In genomic region chr4:5433196-5433595, GRCh38 we compare ENCODE assay signal across 24 cellular contexts.
A peak's percentile ranks its signal among the peaks of the same experiment; 100 is the strongest.
DNase-seq lines count a peak whose midpoint lies in the region; ATAC-seq and TF ChIP-seq lines count a peak whose summit lies in the region.
"Had no signal": no experiment of that assay in that cellular context is flagged by ENCODE, and none has a peak within 500 bp of the region (broad histone marks: within the 10 kb centered on the region; RNA-seq: fewer than 3 reads in every experiment).

No MANE protein-coding gene starts in this region.

- DNase-seq in islet precursor cell (peak; percentile 13), osteocyte (ENCODE audit: extremely low spot score, unreplicated experiment) (peak; percentile 59), vagina (ENCODE audit: extremely low spot score in 2 of 2) (peak; percentile 37 to 52), body of pancreas (no peak)
- DNase-seq in activated naive CD4-positive, alpha-beta T cell treated with anti-CD3 and anti-CD28 coated beads, Interleukin-2, amount 10 ng/mL, durations not matched to agents 7 days and 5 days, result no peak
- DNase-seq: 8988T; ACHN; BE2C; C1 segment of cervical spinal cord; CD4-positive, alpha-beta memory T cell; CD4-positive, CD25-positive, alpha-beta regulatory T cell; CD8-positive, alpha-beta memory T cell; COR-L47; DMS 273 treated with DMSO at 0.1 percent for 48 hours; DMS153; DMS53; DMS79; DND-41; EL; GDM1 had no signal

- ATAC-seq in HG02852 (IDR thresholded peaks at IDR 0.05; ENCODE audit: unreplicated experiment) (no peak), body of pancreas (no peak)
- ATAC-seq: GM12878 had no signal

- CTCF ChIA-PET in activated naive CD4-positive, alpha-beta T cell treated with anti-CD3 and anti-CD28 coated beads, Interleukin-2, amount 10 ng/mL, durations not matched to agents 7 days and 5 days (lab: Charles Lee), result no interaction called here

- no peak overlapping the region for H3K27ac Mint-ChIP-seq in osteocyte (ENCODE audit: unreplicated experiment)
- H3K27ac Mint-ChIP-seq in activated naive CD4-positive, alpha-beta T cell treated with anti-CD3 and anti-CD28 coated beads, Interleukin-2, amount 10 ng/mL, durations not matched to agents 7 days and 5 days, result no peak overlapping the region
- H3K27ac Mint-ChIP-seq: CD14-positive monocyte; CD4-positive, alpha-beta memory T cell; CD4-positive, CD25-positive, alpha-beta regulatory T cell; CD8-positive, alpha-beta memory T cell had no signal

- no peaks in the 10 kb centered on the region for H3K27me3 Mint-ChIP-seq in osteocyte (ENCODE audit: unreplicated experiment)
- no peaks in the 10 kb centered on the region for H3K27me3 Mint-ChIP-seq in activated naive CD4-positive, alpha-beta T cell treated with anti-CD3 and anti-CD28 coated beads, Interleukin-2, amount 10 ng/mL, durations not matched to agents 7 days and 5 days

- H3K27ac ChIP-seq in vagina (no peak overlapping the region), body of pancreas (no peak overlapping the region)
- H3K27ac ChIP-seq: BLaER1 had no signal

- peaks cover 4% of the 10 kb centered on the region for H3K4me1 Mint-ChIP-seq in osteocyte (ENCODE audit: unreplicated experiment)
- no peaks in the 10 kb centered on the region for H3K4me1 Mint-ChIP-seq in activated naive CD4-positive, alpha-beta T cell treated with anti-CD3 and anti-CD28 coated beads, Interleukin-2, amount 10 ng/mL, durations not matched to agents 7 days and 5 days
- H3K4me1 Mint-ChIP-seq: CD14-positive monocyte; CD4-positive, alpha-beta memory T cell; CD4-positive, CD25-positive, alpha-beta regulatory T cell; CD8-positive, alpha-beta memory T cell had no signal

- peaks cover 30% of the 10 kb centered on the region for H3K36me3 Mint-ChIP-seq in osteocyte (ENCODE audit: unreplicated experiment)
- no peaks in the 10 kb centered on the region for H3K36me3 Mint-ChIP-seq in activated naive CD4-positive, alpha-beta T cell treated with anti-CD3 and anti-CD28 coated beads, Interleukin-2, amount 10 ng/mL, durations not matched to agents 7 days and 5 days
- H3K36me3 Mint-ChIP-seq: CD14-positive monocyte; CD4-positive, alpha-beta memory T cell; CD4-positive, CD25-positive, alpha-beta regulatory T cell; CD8-positive, alpha-beta memory T cell had no signal

- intact Hi-C loops in vagina (cut with DNase I) (no loop called here), body of pancreas (cut with DNase I) (no loop called here)

- TF ChIP-seq POLR2A in vagina (IDR thresholded peaks at IDR 0.05), result no peak
- TF ChIP-seq POLR2A in body of pancreas (IDR thresholded peaks at IDR 0.05), result no peak

- H3K27me3 ChIP-seq in vagina (no peaks in the 10 kb centered on the region), body of pancreas (no peaks in the 10 kb centered on the region)
- H3K27me3 ChIP-seq: BE2C, BLaER1 had no signal

- H3K9me3 ChIP-seq in vagina, result no peaks in the 10 kb centered on the region
- no peaks in the 10 kb centered on the region for H3K9me3 ChIP-seq in body of pancreas
- H3K9me3 ChIP-seq: BE2C had no signal

- H3K4me1 ChIP-seq in vagina, result no peaks in the 10 kb centered on the region
- H3K4me1 ChIP-seq in body of pancreas, result no peaks in the 10 kb centered on the region
- H3K4me1 ChIP-seq: BE2C, BLaER1 had no signal

- no peak overlapping the region for H3K4me3 Mint-ChIP-seq in osteocyte (ENCODE audit: unreplicated experiment)
- H3K4me3 Mint-ChIP-seq in activated naive CD4-positive, alpha-beta T cell treated with anti-CD3 and anti-CD28 coated beads, Interleukin-2, amount 10 ng/mL, durations not matched to agents 7 days and 5 days, result no peak overlapping the region
- H3K4me3 Mint-ChIP-seq: CD14-positive monocyte; CD4-positive, alpha-beta memory T cell; CD4-positive, CD25-positive, alpha-beta regulatory T cell; CD8-positive, alpha-beta memory T cell had no signal

- peaks cover 24% of the 10 kb centered on the region for H3K9me3 Mint-ChIP-seq in osteocyte (ENCODE audit: unreplicated experiment)
- H3K9me3 Mint-ChIP-seq in activated naive CD4-positive, alpha-beta T cell treated with anti-CD3 and anti-CD28 coated beads, Interleukin-2, amount 10 ng/mL, durations not matched to agents 7 days and 5 days, result peaks cover 14% of the 10 kb centered on the region

- H3K4me3 ChIP-seq in vagina (no peak overlapping the region), body of pancreas (no peak overlapping the region)
- H3K4me3 ChIP-seq: BLaER1, GM12878 had no signal

- no peak for TF ChIP-seq CTCF in osteocyte (IDR thresholded peaks at IDR 0.05)
- no peak for TF ChIP-seq CTCF in vagina (IDR thresholded peaks at IDR 0.05)
- no peak for TF ChIP-seq CTCF in body of pancreas (IDR thresholded peaks at IDR 0.05)

- no peaks in the 10 kb centered on the region for H3K36me3 ChIP-seq in vagina
- no peaks in the 10 kb centered on the region for H3K36me3 ChIP-seq in body of pancreas (replicated peaks in 1 of 2; ENCODE audit: insufficient read depth in 1 of 2, low read depth in 2 of 2)
- H3K36me3 ChIP-seq: BE2C, BLaER1 had no signal

- 71 to 80% methylated on average over 5 of the region's 5 CpGs for WGBS in body of pancreas, 2 donors

Comparison
In these comparisons a context has a peak if more than half of its experiments do, and no peak if none do; other contexts are left out.
1. DNase-seq: peak in islet precursor cell (single experiment), osteocyte (single experiment) and vagina (2 of 2); none in body of pancreas (0 of 4) and activated naive CD4-positive, alpha-beta T cell treated with anti-CD3 and anti-CD28 coated beads, Interleukin-2, amount 10 ng/mL, durations not matched to agents 7 days and 5 days (single experiment).